In genomic region chr21:33560965-33561364, GRCh38 we compare ENCODE assay signal across 2 cellular contexts.
TF ChIP-seq lines count a peak whose summit lies in the region.

No MANE protein-coding gene starts in this region.

TF ChIP-seq in HEK293, 187 proteins besides CTCF, POLR2A, EP300 and RAD21:
- no peak for TF ChIP-seq ZNF24 (tag by site-specific recombination; IDR thresholded peaks at IDR 0.05)
- no peak for TF ChIP-seq ZFHX2 (tag by site-specific recombination; conservative IDR thresholded peaks at IDR 0.05)
- TF ChIP-seq SCRT2 (tag by site-specific recombination; IDR thresholded peaks at IDR 0.05): peak; percentile 79
- TF ChIP-seq ZNF501 (tag by site-specific recombination; IDR thresholded peaks at IDR 0.05): no peak
- TF ChIP-seq ZBTB11 (tag by site-specific recombination; conservative IDR thresholded peaks at IDR 0.05; ENCODE audit: low read depth): no peak
- no peak for TF ChIP-seq ZNF366 (tag by site-specific recombination; conservative IDR thresholded peaks at IDR 0.05)
- TF ChIP-seq ZNF792 (tag by site-specific recombination; IDR thresholded peaks at IDR 0.05): no peak
- TF ChIP-seq SCRT1 (tag by site-specific recombination; IDR thresholded peaks at IDR 0.05; ENCODE audit: borderline replicate concordance): peak; percentile 59; the same call in 1 of the 2 replicates
- TF ChIP-seq OSR2 (tag by site-specific recombination; IDR thresholded peaks at IDR 0.05): peak; percentile 53
- peak; percentile 30; the same call in 1 of the 2 replicates for TF ChIP-seq PRDM1 (tag by site-specific recombination; IDR thresholded peaks at IDR 0.05)
- TF ChIP-seq PBX3 (CRISPR knock-in tag; IDR thresholded peaks at IDR 0.05): no peak
- TF ChIP-seq ZNF776 (tag by site-specific recombination; IDR thresholded peaks at IDR 0.05; ENCODE audit: borderline replicate concordance): no peak
- peak; percentile 91 for TF ChIP-seq ZNF10 (tag by site-specific recombination; IDR thresholded peaks at IDR 0.05)
- no peak for TF ChIP-seq ZSCAN30 (tag by site-specific recombination; IDR thresholded peaks at IDR 0.05)

TF ChIP-seq in GM12878, 131 proteins besides CTCF, POLR2A, EP300 and RAD21:
- no peak for TF ChIP-seq BRCA1 (IDR thresholded peaks at IDR 0.05; ENCODE audit: low read depth, low read length)
- peak; percentile 37; the same call in 1 of the 2 replicates for TF ChIP-seq POLR2AphosphoS5 (IDR thresholded peaks at IDR 0.05; ENCODE audit: low read length)
